29 cellular contexts compared by ENCODE assay signal in the genomic region with DNA sequence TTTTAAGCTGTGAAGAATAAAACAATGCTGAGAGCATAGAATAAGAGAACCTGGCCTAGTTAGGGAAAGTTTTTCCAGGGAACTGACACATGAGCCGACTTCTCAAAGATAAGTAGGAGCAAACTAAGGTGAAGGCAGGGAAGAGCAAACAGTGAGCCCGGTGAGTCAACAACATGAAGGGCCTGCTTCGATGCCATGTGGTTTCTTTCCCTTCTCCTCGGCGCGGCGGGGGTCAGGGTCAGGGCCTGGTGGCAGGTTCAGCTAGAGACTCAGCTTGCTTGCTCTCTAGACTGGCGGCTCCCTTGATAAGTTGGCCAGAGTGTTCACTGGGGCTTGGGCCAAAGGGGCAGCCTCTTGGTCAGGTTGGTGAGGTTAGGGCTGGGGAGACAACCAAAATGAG.
A peak's percentile ranks its signal among the peaks of the same experiment; 100 is the strongest.
DNase-seq lines count a peak whose midpoint lies in the region; ATAC-seq, FAIRE-seq and TF ChIP-seq lines count a peak whose summit lies in the region.
"Had no signal": no experiment of that assay in that cellular context is flagged by ENCODE, and none has a peak within 500 bp of the region (broad histone marks: within the 10 kb centered on the region; RNA-seq: fewer than 3 reads in every experiment).

No MANE protein-coding gene starts in this region.

- no peaks in the 10 kb centered on the region for H3K27me3 ChIP-seq in body of pancreas
- H3K27me3 ChIP-seq in pancreas: no peaks in the 10 kb centered on the region
- H3K27me3 ChIP-seq: gastrocnemius medialis had no signal

- H3K27me3 Mint-ChIP-seq in Calu3 (ENCODE audit: unreplicated experiment): no peaks in the 10 kb centered on the region
- no peaks in the 10 kb centered on the region for H3K27me3 Mint-ChIP-seq in activated T-helper 17 cell treated with anti-CD3 and anti-CD28 coated beads, Interleukin-2, amount 50 U/mL, for 72 hours
- H3K27me3 Mint-ChIP-seq: central memory CD8-positive, alpha-beta T cell had no signal

- intact Hi-C loops in Calu3 (cut with micrococcal nuclease; ENCODE audit: unreplicated experiment) (loop anchor here (5.0 kb wide), 1 partner anchor 48 kb away; no protein-coding TSS in a partner anchor), body of pancreas (cut with DNase I) (no loop called here), pancreas (cut with DNase I) (no loop called here)

- H3K36me3 Mint-ChIP-seq in Calu3 (ENCODE audit: insufficient read depth, unreplicated experiment): peaks cover 6% of the 10 kb centered on the region
- no peaks in the 10 kb centered on the region for H3K36me3 Mint-ChIP-seq in activated T-helper 17 cell treated with anti-CD3 and anti-CD28 coated beads, Interleukin-2, amount 50 U/mL, for 72 hours (ENCODE audit: low read depth)
- H3K36me3 Mint-ChIP-seq: IgD-negative memory B cell; memory B cell; natural killer cell; stimulated activated naive B cell treated with anti-CD40 and anti-IgM and Interleukin-4, amounts not matched to agents 10 μg/mL and 1 μg/mL and 100 μg/mL, for 72 hours had no signal

- peak overlapping the region; percentile 39 to 81 (median 76) for H3K27ac ChIP-seq in body of pancreas
- H3K27ac ChIP-seq in pancreas: peak overlapping the region in 3 of 4 donors; percentile 24 to 65 (median 43)
- H3K27ac ChIP-seq: gastrocnemius medialis, HL-60 had no signal

- no TSS peak for BruUV-seq in Calu3 (replicated peaks; lab: Mats Ljungman, UMichigan)

- TF ChIP-seq CTCF in Calu3 (IDR thresholded peaks at IDR 0.05; ENCODE audit: unreplicated experiment) (no peak), LNCaP clone FGC (IDR thresholded peaks at IDR 0.05; ENCODE audit: control insufficient read depth, extremely low read depth, insufficient read depth) (no peak), body of pancreas (IDR thresholded peaks at IDR 0.05) (no peak), pancreas (IDR thresholded peaks at IDR 0.05) (no peak)

- no peak for FAIRE-seq in pancreas (lab: Jason Lieb, UNC)
- FAIRE-seq: G401.6, keratinocyte had no signal

- H3K9me3 ChIP-seq in body of pancreas (no peaks in the 10 kb centered on the region), pancreas (no peaks in the 10 kb centered on the region)
- H3K9me3 ChIP-seq: gastrocnemius medialis had no signal

- peak; percentile 99 for ATAC-seq in body of pancreas
- peak; percentile 95 to 99 (median 98) for ATAC-seq in pancreas
- ATAC-seq in activated T-helper 17 cell treated with anti-CD3 and anti-CD28 coated beads, Interleukin-2, amount 50 U/mL, for 72 hours (replicated peaks): no peak
- no peak for ATAC-seq in HG02885 (IDR thresholded peaks at IDR 0.05; ENCODE audit: poor library complexity, unreplicated experiment)
- ATAC-seq: activated T-cell treated with anti-CD3 and anti-CD28 coated beads, Interleukin-2, amount 50 U/mL, for 4 hours; esophagus mucosa; gastrocnemius medialis; natural killer cell; stimulated activated naive B cell treated with anti-CD40 and anti-IgM and Interleukin-4, amounts not matched to agents 10 μg/mL and 1 μg/mL and 100 μg/mL, for 72 hours had no signal

- peaks cover 29% of the 10 kb centered on the region for H3K4me1 Mint-ChIP-seq in Calu3 (ENCODE audit: low read depth, unreplicated experiment)
- H3K4me1 Mint-ChIP-seq in activated T-helper 17 cell treated with anti-CD3 and anti-CD28 coated beads, Interleukin-2, amount 50 U/mL, for 72 hours: no peaks in the 10 kb centered on the region
- H3K4me1 Mint-ChIP-seq: central memory CD8-positive, alpha-beta T cell; natural killer cell had no signal

- 8 to 29% methylated on average over 2 to 5 of the region's 8 CpGs for WGBS in body of pancreas, 2 donors
- 17 to 20% methylated on average over 8 of the region's 8 CpGs for WGBS in pancreas, 2 donors

- H3K9me3 Mint-ChIP-seq in Calu3 (ENCODE audit: low read depth, unreplicated experiment): no peaks in the 10 kb centered on the region
- no peaks in the 10 kb centered on the region for H3K9me3 Mint-ChIP-seq in activated T-helper 17 cell treated with anti-CD3 and anti-CD28 coated beads, Interleukin-2, amount 50 U/mL, for 72 hours
- H3K9me3 Mint-ChIP-seq: activated T-cell treated with anti-CD3 and anti-CD28 coated beads, Interleukin-2, amount 50 U/mL, for 4 hours; central memory CD8-positive, alpha-beta T cell; HFFc6; IgD-negative memory B cell; memory B cell; natural killer cell; stimulated activated naive B cell treated with anti-CD40 and anti-IgM and Interleukin-4, amounts not matched to agents 10 μg/mL and 1 μg/mL and 100 μg/mL, for 72 hours had no signal

- CTCF ChIA-PET in Calu3 (lab: Charles Lee): interaction anchor here (0.7 to 1.3 kb wide), 2 partner anchors 103 to 1684 kb away, joined by 3 to 5 read pairs; a partner anchor contains a TSS

- H3K27ac Mint-ChIP-seq in Calu3 (ENCODE audit: unreplicated experiment): peak overlapping the region; percentile 60
- H3K27ac Mint-ChIP-seq in activated T-helper 17 cell treated with anti-CD3 and anti-CD28 coated beads, Interleukin-2, amount 50 U/mL, for 72 hours: no peak overlapping the region
- H3K27ac Mint-ChIP-seq: HFFc6; IgD-negative memory B cell; memory B cell; natural killer cell; stimulated activated naive B cell treated with anti-CD40 and anti-IgM and Interleukin-4, amounts not matched to agents 10 μg/mL and 1 μg/mL and 100 μg/mL, for 72 hours had no signal

- peaks cover 48% of the 10 kb centered on the region for H3K4me1 ChIP-seq in body of pancreas
- H3K4me1 ChIP-seq in pancreas: peaks cover 9 to 21% (median 16%) of the 10 kb centered on the region in 3 donors
- H3K4me1 ChIP-seq: gastrocnemius medialis had no signal

- TF ChIP-seq POLR2A in body of pancreas (IDR thresholded peaks at IDR 0.05): no peak

- DNase-seq in Calu3 (peak; percentile 81), LNCaP clone FGC (ENCODE audit: low read depth) (peak; percentile 3), body of pancreas (peak; percentile 89 to 95 (median 92)), pancreas (peak; percentile 88 to 96 (median 92))
- DNase-seq in stimulated activated CD4-positive, alpha-beta T cell treated with anti-CD3 and anti-CD28 coated beads, Interleukin-1b, Interleukin-23, amount 100 ng/mL, for 48 hours: no peak
- DNase-seq: activated CD4-positive, CD25-positive, alpha-beta regulatory T cell treated with anti-CD3 and anti-CD28 coated beads, Interleukin-2, amount 50 U/mL, for 72 hours; activated naive CD4-positive, alpha-beta T cell treated with anti-CD3 and anti-CD28 coated beads, Interleukin-2, amount 50 U/mL, for 16 hours; activated T-cell treated with anti-CD3 and anti-CD28 coated beads, Interleukin-2, amount 50 U/mL, for 4 hours; AML-193; aorta; effector CD4-positive, alpha-beta T cell; gastrocnemius medialis; HFFc6; MM.1S; natural killer cell; NCI-H1930; NCI-H526 treated with DMSO at 0.1 percent for 48 hours; stimulated activated CD4-positive, alpha-beta T cell treated with anti-CD3 and anti-CD28 coated beads, Interleukin-2, amount 100 ng/mL, for 24 hours; stimulated activated naive B cell treated with anti-CD40 and anti-IgM and Interleukin-4, amounts not matched to agents 10 μg/mL and 1 μg/mL and 100 μg/mL, for 72 hours; SW 1271 had no signal

- no peak overlapping the region for H3K4me3 ChIP-seq in LNCaP clone FGC (ENCODE audit: low read depth, low read length)
- H3K4me3 ChIP-seq in body of pancreas: no peak overlapping the region
- H3K4me3 ChIP-seq in pancreas: no peak overlapping the region
- H3K4me3 ChIP-seq: gastrocnemius medialis had no signal

- H3K4me3 Mint-ChIP-seq in Calu3 (ENCODE audit: low read depth, unreplicated experiment): peak overlapping the region; percentile 13
- no peak overlapping the region for H3K4me3 Mint-ChIP-seq in activated T-helper 17 cell treated with anti-CD3 and anti-CD28 coated beads, Interleukin-2, amount 50 U/mL, for 72 hours
- H3K4me3 Mint-ChIP-seq: activated T-cell treated with anti-CD3 and anti-CD28 coated beads, Interleukin-2, amount 50 U/mL, for 4 hours; central memory CD8-positive, alpha-beta T cell; HFFc6; IgD-negative memory B cell; memory B cell; natural killer cell; stimulated activated naive B cell treated with anti-CD40 and anti-IgM and Interleukin-4, amounts not matched to agents 10 μg/mL and 1 μg/mL and 100 μg/mL, for 72 hours had no signal

- H3K36me3 ChIP-seq in body of pancreas (replicated peaks in 1 of 2; ENCODE audit: insufficient read depth in 1 of 2, low read depth in 2 of 2): no peaks in the 10 kb centered on the region
- H3K36me3 ChIP-seq in pancreas: no peaks in the 10 kb centered on the region
- H3K36me3 ChIP-seq: gastrocnemius medialis had no signal

Comparison
In these comparisons a context has a peak if more than half of its experiments do, and no peak if none do; other contexts are left out.
1. ATAC-seq: peak in body of pancreas (single experiment) and pancreas (4 of 4); none in activated T-helper 17 cell treated with anti-CD3 and anti-CD28 coated beads, Interleukin-2, amount 50 U/mL, for 72 hours (single experiment) and HG02885 (single experiment).